1 cellular context compared by ENCODE assay signal in the genomic region with DNA sequence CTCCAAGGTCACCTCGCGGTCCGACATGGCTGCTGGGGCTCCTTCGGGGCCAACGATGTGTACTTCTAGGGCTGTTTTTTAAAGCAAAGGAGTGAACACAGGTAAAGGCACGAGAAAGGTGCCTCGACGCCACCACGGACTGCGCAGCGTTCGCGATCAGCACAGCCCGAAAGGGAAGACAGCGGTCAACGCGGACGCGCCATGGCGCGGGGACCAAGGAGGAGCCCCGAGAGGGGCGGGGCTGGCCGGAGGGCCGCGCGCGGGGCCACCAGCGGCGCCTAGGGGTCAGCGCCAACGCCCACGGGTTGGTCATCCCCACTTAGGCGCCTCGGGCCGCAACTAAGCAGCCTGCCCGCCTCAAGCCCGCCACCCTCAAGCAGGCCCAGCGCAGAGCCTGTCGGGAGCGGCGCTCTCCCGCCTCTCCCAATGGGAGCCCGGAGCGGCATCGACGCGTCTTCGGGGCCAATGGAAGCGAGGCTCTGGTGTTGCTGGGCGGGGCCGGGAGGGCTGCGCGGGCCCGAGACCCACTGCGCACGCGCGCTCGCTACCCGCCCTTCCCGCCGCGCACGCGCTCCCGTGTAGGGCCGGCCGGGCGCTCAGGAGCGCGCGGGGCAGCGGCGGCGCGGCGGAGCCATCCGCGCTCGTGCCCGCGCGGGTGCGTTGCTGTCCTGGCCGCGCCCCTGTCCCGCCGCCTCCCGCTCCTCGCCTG.
TF ChIP-seq lines count a peak whose summit lies in the region.

A gene with protein sequence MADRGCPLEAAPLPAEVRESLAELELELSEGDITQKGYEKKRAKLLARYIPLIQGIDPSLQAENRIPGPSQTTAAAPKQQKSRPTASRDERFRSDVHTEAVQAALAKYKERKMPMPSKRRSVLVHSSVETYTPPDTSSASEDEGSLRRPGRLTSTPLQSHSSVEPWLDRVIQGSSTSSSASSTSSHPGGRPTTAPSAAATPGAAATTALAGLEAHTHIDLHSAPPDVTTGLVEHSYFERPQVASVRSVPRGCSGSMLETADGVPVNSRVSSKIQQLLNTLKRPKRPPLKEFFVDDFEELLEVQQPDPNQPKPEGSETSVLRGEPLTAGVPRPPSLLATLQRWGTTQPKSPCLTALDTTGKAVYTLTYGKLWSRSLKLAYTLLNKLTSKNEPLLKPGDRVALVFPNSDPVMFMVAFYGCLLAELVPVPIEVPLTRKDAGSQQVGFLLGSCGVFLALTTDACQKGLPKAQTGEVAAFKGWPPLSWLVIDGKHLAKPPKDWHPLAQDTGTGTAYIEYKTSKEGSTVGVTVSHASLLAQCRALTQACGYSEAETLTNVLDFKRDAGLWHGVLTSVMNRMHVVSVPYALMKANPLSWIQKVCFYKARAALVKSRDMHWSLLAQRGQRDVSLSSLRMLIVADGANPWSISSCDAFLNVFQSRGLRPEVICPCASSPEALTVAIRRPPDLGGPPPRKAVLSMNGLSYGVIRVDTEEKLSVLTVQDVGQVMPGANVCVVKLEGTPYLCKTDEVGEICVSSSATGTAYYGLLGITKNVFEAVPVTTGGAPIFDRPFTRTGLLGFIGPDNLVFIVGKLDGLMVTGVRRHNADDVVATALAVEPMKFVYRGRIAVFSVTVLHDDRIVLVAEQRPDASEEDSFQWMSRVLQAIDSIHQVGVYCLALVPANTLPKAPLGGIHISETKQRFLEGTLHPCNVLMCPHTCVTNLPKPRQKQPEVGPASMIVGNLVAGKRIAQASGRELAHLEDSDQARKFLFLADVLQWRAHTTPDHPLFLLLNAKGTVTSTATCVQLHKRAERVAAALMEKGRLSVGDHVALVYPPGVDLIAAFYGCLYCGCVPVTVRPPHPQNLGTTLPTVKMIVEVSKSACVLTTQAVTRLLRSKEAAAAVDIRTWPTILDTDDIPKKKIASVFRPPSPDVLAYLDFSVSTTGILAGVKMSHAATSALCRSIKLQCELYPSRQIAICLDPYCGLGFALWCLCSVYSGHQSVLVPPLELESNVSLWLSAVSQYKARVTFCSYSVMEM (N-terminal part only) (plus strand): TSS at position 577 of the 709 bp plus-strand sequence. CDS start 241 bp downstream, outside the sequence.

TF ChIP-seq in GM23338, 12 proteins besides CTCF, POLR2A, EP300 and RAD21 (continued from another document):
- TF ChIP-seq, protein P1, sequence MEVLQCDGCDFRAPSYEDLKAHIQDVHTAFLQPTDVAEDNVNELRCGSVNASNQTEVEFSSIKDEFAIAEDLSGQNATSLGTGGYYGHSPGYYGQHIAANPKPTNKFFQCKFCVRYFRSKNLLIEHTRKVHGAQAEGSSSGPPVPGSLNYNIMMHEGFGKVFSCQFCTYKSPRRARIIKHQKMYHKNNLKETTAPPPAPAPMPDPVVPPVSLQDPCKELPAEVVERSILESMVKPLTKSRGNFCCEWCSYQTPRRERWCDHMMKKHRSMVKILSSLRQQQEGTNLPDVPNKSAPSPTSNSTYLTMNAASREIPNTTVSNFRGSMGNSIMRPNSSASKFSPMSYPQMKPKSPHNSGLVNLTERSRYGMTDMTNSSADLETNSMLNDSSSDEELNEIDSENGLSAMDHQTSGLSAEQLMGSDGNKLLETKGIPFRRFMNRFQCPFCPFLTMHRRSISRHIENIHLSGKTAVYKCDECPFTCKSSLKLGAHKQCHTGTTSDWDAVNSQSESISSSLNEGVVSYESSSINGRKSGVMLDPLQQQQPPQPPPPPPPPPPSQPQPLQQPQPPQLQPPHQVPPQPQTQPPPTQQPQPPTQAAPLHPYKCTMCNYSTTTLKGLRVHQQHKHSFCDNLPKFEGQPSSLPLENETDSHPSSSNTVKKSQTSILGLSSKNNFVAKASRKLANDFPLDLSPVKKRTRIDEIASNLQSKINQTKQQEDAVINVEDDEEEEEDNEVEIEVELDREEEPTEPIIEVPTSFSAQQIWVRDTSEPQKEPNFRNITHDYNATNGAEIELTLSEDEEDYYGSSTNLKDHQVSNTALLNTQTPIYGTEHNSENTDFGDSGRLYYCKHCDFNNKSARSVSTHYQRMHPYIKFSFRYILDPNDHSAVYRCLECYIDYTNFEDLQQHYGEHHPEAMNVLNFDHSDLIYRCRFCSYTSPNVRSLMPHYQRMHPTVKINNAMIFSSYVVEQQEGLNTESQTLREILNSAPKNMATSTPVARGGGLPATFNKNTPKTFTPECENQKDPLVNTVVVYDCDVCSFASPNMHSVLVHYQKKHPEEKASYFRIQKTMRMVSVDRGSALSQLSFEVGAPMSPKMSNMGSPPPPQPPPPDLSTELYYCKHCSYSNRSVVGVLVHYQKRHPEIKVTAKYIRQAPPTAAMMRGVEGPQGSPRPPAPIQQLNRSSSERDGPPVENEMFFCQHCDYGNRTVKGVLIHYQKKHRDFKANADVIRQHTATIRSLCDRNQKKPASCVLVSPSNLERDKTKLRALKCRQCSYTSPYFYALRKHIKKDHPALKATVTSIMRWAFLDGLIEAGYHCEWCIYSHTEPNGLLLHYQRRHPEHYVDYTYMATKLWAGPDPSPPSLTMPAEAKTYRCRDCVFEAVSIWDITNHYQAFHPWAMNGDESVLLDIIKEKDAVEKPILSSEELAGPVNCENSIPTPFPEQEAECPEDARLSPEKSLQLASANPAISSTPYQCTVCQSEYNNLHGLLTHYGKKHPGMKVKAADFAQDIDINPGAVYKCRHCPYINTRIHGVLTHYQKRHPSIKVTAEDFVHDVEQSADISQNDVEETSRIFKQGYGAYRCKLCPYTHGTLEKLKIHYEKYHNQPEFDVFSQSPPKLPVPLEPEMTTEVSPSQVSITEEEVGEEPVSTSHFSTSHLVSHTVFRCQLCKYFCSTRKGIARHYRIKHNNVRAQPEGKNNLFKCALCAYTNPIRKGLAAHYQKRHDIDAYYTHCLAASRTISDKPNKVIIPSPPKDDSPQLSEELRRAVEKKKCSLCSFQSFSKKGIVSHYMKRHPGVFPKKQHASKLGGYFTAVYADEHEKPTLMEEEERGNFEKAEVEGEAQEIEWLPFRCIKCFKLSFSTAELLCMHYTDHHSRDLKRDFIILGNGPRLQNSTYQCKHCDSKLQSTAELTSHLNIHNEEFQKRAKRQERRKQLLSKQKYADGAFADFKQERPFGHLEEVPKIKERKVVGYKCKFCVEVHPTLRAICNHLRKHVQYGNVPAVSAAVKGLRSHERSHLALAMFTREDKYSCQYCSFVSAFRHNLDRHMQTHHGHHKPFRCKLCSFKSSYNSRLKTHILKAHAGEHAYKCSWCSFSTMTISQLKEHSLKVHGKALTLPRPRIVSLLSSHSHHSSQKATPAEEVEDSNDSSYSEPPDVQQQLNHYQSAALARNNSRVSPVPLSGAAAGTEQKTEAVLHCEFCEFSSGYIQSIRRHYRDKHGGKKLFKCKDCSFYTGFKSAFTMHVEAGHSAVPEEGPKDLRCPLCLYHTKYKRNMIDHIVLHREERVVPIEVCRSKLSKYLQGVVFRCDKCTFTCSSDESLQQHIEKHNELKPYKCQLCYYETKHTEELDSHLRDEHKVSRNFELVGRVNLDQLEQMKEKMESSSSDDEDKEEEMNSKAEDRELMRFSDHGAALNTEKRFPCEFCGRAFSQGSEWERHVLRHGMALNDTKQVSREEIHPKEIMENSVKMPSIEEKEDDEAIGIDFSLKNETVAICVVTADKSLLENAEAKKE (CRISPR knock-in tag; IDR thresholded peaks at IDR 0.05), result no peak
- TF ChIP-seq EZH2 (IDR thresholded peaks at IDR 0.05; ENCODE audit: low read depth, unreplicated experiment) (no peak), CREB1 (CRISPR knock-in tag; IDR thresholded peaks at IDR 0.05; ENCODE audit: low read depth) (peak; percentile 66), ZNF114 (CRISPR knock-in tag; IDR thresholded peaks at IDR 0.05) (no peak)
